Comparison of ENCODE assay signal across 11 cellular contexts in genomic region chr19:47510516-47511127, GRCh38. TPM values are rescaled to one million over a fixed set of nuclear protein-coding genes. Genes with fewer than 3 reads are reported as not detected.
DNase-seq lines count a peak whose midpoint lies in the region; ATAC-seq, FAIRE-seq and TF ChIP-seq lines count a peak whose summit lies in the region.
"Had no signal": no experiment of that assay in that cellular context is flagged by ENCODE, and none has a peak within 500 bp of the region (broad histone marks: within the 10 kb centered on the region; RNA-seq: fewer than 3 reads in every experiment).

No MANE protein-coding gene starts in this region.

- peak overlapping the region; percentile 12 to 17 (median 16) for H3K4me3 ChIP-seq in liver (ENCODE audit: low read depth in 1 of 3, low read length in 3 of 3)
- no peak overlapping the region for H3K4me3 ChIP-seq in HepG2 (replicated peaks in 1 of 3; ENCODE audit: insufficient read depth in 1 of 3, low read depth in 2 of 3, low read length in 3 of 3)
- H3K4me3 ChIP-seq in dorsolateral prefrontal cortex = peak overlapping the region in 39 of 59 donors; percentile 6 to 100 (median 76)
- peak overlapping the region in 2 of 4 donors; percentile 3 to 15 for H3K4me3 ChIP-seq in pancreas
- H3K4me3 ChIP-seq: K562 had no signal

- H3K27ac ChIP-seq in liver (ENCODE audit: low read depth in 1 of 2, low read length in 2 of 2) = peak overlapping the region; percentile 85 to 87
- H3K27ac ChIP-seq in HepG2 (ENCODE audit: extremely low read length, insufficient read depth, low read length) = no peak overlapping the region
- peak overlapping the region in 57 of 59 donors; percentile 12 to 99 (median 79) for H3K27ac ChIP-seq in dorsolateral prefrontal cortex
- peak overlapping the region; percentile 22 to 95 (median 81) for H3K27ac ChIP-seq in pancreas
- no peak overlapping the region for H3K27ac ChIP-seq in substantia nigra (ENCODE audit: low read depth, low read length, poor library complexity, severe bottlenecking)

- WGBS in liver = 68% methylated on average over 12 of the region's 12 CpGs
- 93% methylated on average over 10 of the region's 12 CpGs for WGBS in HepG2 (ENCODE audit: low lambda C conversion rate)
- WGBS in pancreas, 2 donors = 50 to 58% methylated on average over 12 of the region's 12 CpGs

- H3K36me3 ChIP-seq in liver (ENCODE audit: control insufficient read depth in 4 of 4, insufficient read depth in 3 of 4, low read depth in 1 of 4, low read length in 3 of 4) (peaks cover 0 to 3% (median under 1%) of the 10 kb centered on the region in 4 donors), HepG2 (replicated peaks in 1 of 2; ENCODE audit: control insufficient read depth in 1 of 2, insufficient read depth in 2 of 2, low read length in 2 of 2) (peaks cover 3 to 4% of the 10 kb centered on the region in 2 experiments; a peak in 2 of 5 replicates), pancreas (no peaks in the 10 kb centered on the region)

- TF ChIP-seq EP300 in HepG2 (IDR thresholded peaks at IDR 0.05; ENCODE audit: low read depth in 2 of 2, low read length in 2 of 2) (no peak), HepG2 (CRISPR knock-in tag; IDR thresholded peaks at IDR 0.05; ENCODE audit: borderline replicate concordance) (no peak)

- H3K4me2 ChIP-seq in HepG2 (ENCODE audit: low read depth, low read length) = no peak overlapping the region

- in situ Hi-C loops in HepG2 (cut with HindIII; ENCODE audit: extremely low pct_ligation_motif_present, low pct_unique_long_range_greater_than_20kb) = no loop called here

- CTCF ChIA-PET in HepG2 (lab: Yijun Ruan, JAX; ENCODE audit: low intra/inter-chr PET ratio, low total read pairs) = no interaction called here

- H3K9me3 ChIP-seq in liver (ENCODE audit: control insufficient read depth in 4 of 4, low read length in 3 of 4) = no peaks in the 10 kb centered on the region
- H3K9me3 ChIP-seq in HepG2 (ENCODE audit: low read length) = no peaks in the 10 kb centered on the region
- no peaks in the 10 kb centered on the region for H3K9me3 ChIP-seq in pancreas

- H3K9ac ChIP-seq in liver (ENCODE audit: low read depth in 1 of 2, low read length in 2 of 2) (no peak overlapping the region), HepG2 (ENCODE audit: insufficient read depth, low read depth, low read length) (no peak overlapping the region)

- TF ChIP-seq RAD21 in liver (IDR thresholded peaks at IDR 0.05) (no peak), HepG2 (CRISPR knock-in tag; IDR thresholded peaks at IDR 0.05) (no peak)

- FAIRE-seq in HepG2 (lab: Jason Lieb, UNC) (no peak), pancreas (lab: Jason Lieb, UNC) (no peak)
- FAIRE-seq: colon, K562 had no signal

- no peak for ATAC-seq in HepG2
- no peak for ATAC-seq in pancreas
- ATAC-seq: K562 had no signal

- intact Hi-C loops in HepG2 (cut with micrococcal nuclease; ENCODE audit: unreplicated experiment) = no loop called here
- intact Hi-C loops in dorsolateral prefrontal cortex (cut with DNase I) = loop anchor here in 1 of 2 donors (10.0 kb wide), 1 partner anchor 236 kb away; the partner anchor contains the start of gene INAFM1
- intact Hi-C loops in pancreas (cut with DNase I) = loop anchor here in 1 of 3 donors (10.0 kb wide), 1 partner anchor 76 kb away; no protein-coding TSS in a partner anchor

- H3K27me3 ChIP-seq in liver (ENCODE audit: control insufficient read depth in 4 of 4, insufficient read depth in 4 of 4, low read length in 3 of 4) (no peaks in the 10 kb centered on the region), HepG2 (ENCODE audit: control insufficient read depth in 1 of 2, insufficient read depth in 2 of 2, low read length in 2 of 2) (no peaks in the 10 kb centered on the region; a peak in 1 of 5 replicates), dorsolateral prefrontal cortex (no peaks in the 10 kb centered on the region), pancreas (no peaks in the 10 kb centered on the region)

- H2AFZ ChIP-seq in HepG2 (ENCODE audit: low read length) = no peak overlapping the region

- H3K4me1 ChIP-seq in liver (ENCODE audit: control insufficient read depth in 4 of 4, insufficient read depth in 4 of 4, low read length in 3 of 4) = peaks cover 25 to 79% (median 67%) of the 10 kb centered on the region in 4 donors
- H3K4me1 ChIP-seq in HepG2 (ENCODE audit: insufficient read depth, low read length) = peaks cover 23% of the 10 kb centered on the region
- peaks cover 54 to 68% (median 56%) of the 10 kb centered on the region in 3 donors for H3K4me1 ChIP-seq in pancreas

- no peak for TF ChIP-seq POLR2A in HepG2 (IDR thresholded peaks at IDR 0.05; ENCODE audit: insufficient read depth in 1 of 2, low read depth in 2 of 2, low read length in 2 of 2)

- no peak for DNase-seq in HepG2 (ENCODE audit: low spot score)
- peak in 3 of 10 donors; percentile 19 to 49 (median 47) for DNase-seq in dorsolateral prefrontal cortex
- DNase-seq in pancreas = peak in 1 of 6 donors; percentile 44
- DNase-seq in T-helper 9 cell = no peak
- DNase-seq in substantia nigra (lab: John Stamatoyannopoulos, UW) = no peak
- DNase-seq in amniotic stem cell (lab: John Stamatoyannopoulos, UW) = no peak
- DNase-seq in stimulated activated naive CD4-positive, alpha-beta T cell treated with Interleukin-2 at 50 U/mL for 16 hours (lab: John Stamatoyannopoulos, UW) = no peak
- DNase-seq: NCI-H2081 treated with DMSO at 0.1 percent for 48 hours had no signal

- BruUV-seq in HepG2 (replicated peaks; lab: Mats Ljungman, UMichigan) = no TSS peak

- H4K20me1 ChIP-seq in HepG2 (ENCODE audit: insufficient read depth, low read length) = no peaks in the 10 kb centered on the region

- peaks cover 64% of the 10 kb centered on the region for H3K79me2 ChIP-seq in HepG2 (ENCODE audit: insufficient read depth, low read length)

- POLR2A ChIA-PET in HepG2 (lab: Yijun Ruan, JAX) = interaction anchor here (1.2 kb wide), 1 partner anchor 27 kb away, joined by 3 read pairs; the partner anchor contains the start of gene KPTN

- TF ChIP-seq CTCF in liver (IDR thresholded peaks at IDR 0.05; ENCODE audit: low read depth, low read length, missing input control) (no peak), HepG2 (CRISPR knock-in tag; IDR thresholded peaks at IDR 0.05) (no peak), dorsolateral prefrontal cortex (IDR thresholded peaks at IDR 0.05 in 54 of 56, conservative IDR thresholded peaks at IDR 0.05 in 2 of 56; ENCODE audit: low read depth in 1 of 56, partially characterized antibody in 56 of 56) (peak in 13 of 56 donors; percentile 6 to 29 (median 20)), pancreas (IDR thresholded peaks at IDR 0.05) (no peak)

RNA-seq across cellular contexts. Expression of gene NAPA, which starts 4.2 kb away (rescaled TPM):
- total RNA-seq in liver (100 to 1,000 TPM in 1 of 2 donors, 10 to 100 TPM in 1; 73.4 to 116 TPM), HepG2 (2016; rRNA removed; fragmentation: Illumina TruSeq; extraction: Trizol) (32.6 and 36.5 TPM in 2 replicates), dorsolateral prefrontal cortex (100 to 1,000 TPM; 102 to 294 (median 206) TPM), pancreas (10 to 100 TPM; 47.2 to 63.5 (median 53.2) TPM)
- polyA plus RNA-seq in liver (100 to 1,000 TPM; 125 to 132 TPM), HepG2 (2011; rRNA removed) (65.9 and 74.4 TPM in 2 replicates), pancreas (100 to 1,000 TPM in 1 of 2 donors, 10 to 100 TPM in 1; 77.2 to 121 TPM)
- total RNA-seq in HepG2 (2016; cell fraction: cytosol; rRNA removed; fragmentation: Illumina TruSeq; extraction: Trizol; ENCODE audit: low read depth) = 10.7 and 16.6 TPM in 2 replicates
- 32.5 and 33.2 TPM in 2 replicates for total RNA-seq in HepG2 (2016; cell fraction: insoluble cytoplasmic fraction; rRNA removed; fragmentation: Illumina TruSeq; extraction: Trizol)
- 17.7 and 25.0 TPM in 2 replicates for total RNA-seq in HepG2 (2016; cell fraction: membrane; rRNA removed; fragmentation: Illumina TruSeq; extraction: Trizol)
- total RNA-seq in HepG2 (2016; cell fraction: nucleus; rRNA removed; fragmentation: Illumina TruSeq; extraction: Trizol) = 19.1 and 19.4 TPM in 2 replicates
- 50.7 and 64.2 TPM in 2 replicates for polyA plus RNA-seq in HepG2 (2011; cell fraction: cytosol; rRNA removed)
- 64.5 and 68.0 TPM in 2 replicates for polyA plus RNA-seq in HepG2 (2011; cell fraction: nucleus; rRNA removed)
- polyA plus RNA-seq in HepG2 (2012) = 39.7 and 50.3 TPM in 2 replicates
- polyA plus RNA-seq in HepG2 (2016; cell fraction: cytosol; fragmentation: Illumina TruSeq; extraction: Trizol; ENCODE audit: low read depth) = 18.1 and 25.6 TPM in 2 replicates
- polyA plus RNA-seq in HepG2 (2016; cell fraction: insoluble cytoplasmic fraction; fragmentation: Illumina TruSeq; extraction: Trizol; ENCODE audit: low read depth) = 52.2 and 60.3 TPM in 2 replicates
- 32.1 and 34.6 TPM in 2 replicates for polyA plus RNA-seq in HepG2 (2016; cell fraction: membrane; fragmentation: Illumina TruSeq; extraction: Trizol; ENCODE audit: low read depth)
- 41.7 and 44.1 TPM in 2 replicates for polyA plus RNA-seq in HepG2 (2016; cell fraction: nucleus; fragmentation: Illumina TruSeq; extraction: Trizol; ENCODE audit: insufficient read depth, low read depth)
- polyA minus RNA-seq in HepG2 (2011; rRNA and poly(A)+ RNA removed; ENCODE audit: low replicate concordance) = 73.3 and 108 TPM in 2 replicates
- polyA minus RNA-seq in HepG2 (2011; cell fraction: cytosol; rRNA and poly(A)+ RNA removed) = 36.3 and 43.3 TPM in 2 replicates
- 20.6 and 26.2 TPM in 2 replicates for polyA minus RNA-seq in HepG2 (2011; cell fraction: nucleus; rRNA and poly(A)+ RNA removed)

RNA-seq across cellular contexts. Expression of gene KPTN, which starts 26.6 kb away (rescaled TPM):
- 1 to 10 TPM; 2.3 to 3.6 TPM for total RNA-seq in liver
- 1 to 10 TPM; 4.4 to 6.0 TPM for polyA plus RNA-seq in liver
- 8.4 and 9.1 TPM in 2 replicates for total RNA-seq in HepG2 (2016; rRNA removed; fragmentation: Illumina TruSeq; extraction: Trizol)
- total RNA-seq in HepG2 (2016; cell fraction: cytosol; rRNA removed; fragmentation: Illumina TruSeq; extraction: Trizol; ENCODE audit: low read depth) = 2.8 and 3.3 TPM in 2 replicates
- 8.2 and 10.6 TPM in 2 replicates for total RNA-seq in HepG2 (2016; cell fraction: insoluble cytoplasmic fraction; rRNA removed; fragmentation: Illumina TruSeq; extraction: Trizol)
- total RNA-seq in HepG2 (2016; cell fraction: membrane; rRNA removed; fragmentation: Illumina TruSeq; extraction: Trizol) = 4.2 and 6.5 TPM in 2 replicates
- total RNA-seq in HepG2 (2016; cell fraction: nucleus; rRNA removed; fragmentation: Illumina TruSeq; extraction: Trizol) = 9.8 and 13.4 TPM in 2 replicates
- polyA plus RNA-seq in HepG2 (2011; rRNA removed) = 13.3 and 17.6 TPM in 2 replicates
- polyA plus RNA-seq in HepG2 (2011; cell fraction: cytosol; rRNA removed) = 8.3 and 11.4 TPM in 2 replicates
- 48.6 and 50.4 TPM in 2 replicates for polyA plus RNA-seq in HepG2 (2011; cell fraction: nucleus; rRNA removed)
- 9.8 and 14.4 TPM in 2 replicates for polyA plus RNA-seq in HepG2 (2012)
- polyA plus RNA-seq in HepG2 (2016; cell fraction: cytosol; fragmentation: Illumina TruSeq; extraction: Trizol; ENCODE audit: low read depth) = 4.3 and 5.1 TPM in 2 replicates
- polyA plus RNA-seq in HepG2 (2016; cell fraction: insoluble cytoplasmic fraction; fragmentation: Illumina TruSeq; extraction: Trizol; ENCODE audit: low read depth) = 14.4 and 17.5 TPM in 2 replicates
- 5.2 and 7.2 TPM in 2 replicates for polyA plus RNA-seq in HepG2 (2016; cell fraction: membrane; fragmentation: Illumina TruSeq; extraction: Trizol; ENCODE audit: low read depth)
- polyA plus RNA-seq in HepG2 (2016; cell fraction: nucleus; fragmentation: Illumina TruSeq; extraction: Trizol; ENCODE audit: insufficient read depth, low read depth) = 29.6 and 30.0 TPM in 2 replicates
- 8.3 and 15.8 TPM in 2 replicates for polyA minus RNA-seq in HepG2 (2011; rRNA and poly(A)+ RNA removed; ENCODE audit: low replicate concordance)
- 5.2 TPM in 2 replicates for polyA minus RNA-seq in HepG2 (2011; cell fraction: cytosol; rRNA and poly(A)+ RNA removed)
- 3.2 and 5.5 TPM in 2 replicates for polyA minus RNA-seq in HepG2 (2011; cell fraction: nucleus; rRNA and poly(A)+ RNA removed)
- total RNA-seq in dorsolateral prefrontal cortex = 10 to 100 TPM in 119 of 120 experiments, 1 to 10 TPM in 1; 9.5 to 40.3 (median 18.4) TPM
- 10 to 100 TPM in 1 of 6 donors, 1 to 10 TPM in 5; 3.0 to 10.7 (median 5.1) TPM for total RNA-seq in pancreas
- polyA plus RNA-seq in pancreas = 10 to 100 TPM; 52.5 to 53.3 TPM

RNA-seq across cellular contexts. Expression of gene SLC8A2, which starts 38.9 kb away (rescaled TPM):
- total RNA-seq in liver (under 1 TPM in 1 of 2 donors, not detected in 1; 0.25 TPM), HepG2 (2016; rRNA removed; fragmentation: Illumina TruSeq; extraction: Trizol) (0.02 TPM in 1 of 2 replicates, not detected in the other), dorsolateral prefrontal cortex (100 to 1,000 TPM in 69 of 120 experiments, 10 to 100 TPM in 51; 22.2 to 179 (median 105) TPM), pancreas (1 to 10 TPM; 4.5 to 8.3 (median 6.7) TPM)
- polyA plus RNA-seq in liver (under 1 TPM in 1 of 2 donors, not detected in 1; 0.01 TPM), HepG2 (2011; rRNA removed) (0.09 TPM in 1 of 2 replicates, not detected in the other), pancreas (1 to 10 TPM; 2.6 to 4.8 TPM)
- total RNA-seq in HepG2 (2016; cell fraction: cytosol; rRNA removed; fragmentation: Illumina TruSeq; extraction: Trizol; ENCODE audit: low read depth) = not detected in 2 replicates
- not detected in 2 replicates for total RNA-seq in HepG2 (2016; cell fraction: insoluble cytoplasmic fraction; rRNA removed; fragmentation: Illumina TruSeq; extraction: Trizol)
- not detected in 2 replicates for total RNA-seq in HepG2 (2016; cell fraction: membrane; rRNA removed; fragmentation: Illumina TruSeq; extraction: Trizol)
- not detected in 2 replicates for total RNA-seq in HepG2 (2016; cell fraction: nucleus; rRNA removed; fragmentation: Illumina TruSeq; extraction: Trizol)
- 0.09 and 0.12 TPM in 2 replicates for polyA plus RNA-seq in HepG2 (2011; cell fraction: cytosol; rRNA removed)
- polyA plus RNA-seq in HepG2 (2011; cell fraction: nucleus; rRNA removed) = 0.19 and 0.51 TPM in 2 replicates
- 0.07 TPM in 1 of 2 replicates, not detected in the other for polyA plus RNA-seq in HepG2 (2012)
- not detected in 2 replicates for polyA plus RNA-seq in HepG2 (2016; cell fraction: cytosol; fragmentation: Illumina TruSeq; extraction: Trizol; ENCODE audit: low read depth)
- polyA plus RNA-seq in HepG2 (2016; cell fraction: insoluble cytoplasmic fraction; fragmentation: Illumina TruSeq; extraction: Trizol; ENCODE audit: low read depth) = not detected in 2 replicates
- polyA plus RNA-seq in HepG2 (2016; cell fraction: membrane; fragmentation: Illumina TruSeq; extraction: Trizol; ENCODE audit: low read depth) = not detected in 2 replicates
- not detected in 2 replicates for polyA plus RNA-seq in HepG2 (2016; cell fraction: nucleus; fragmentation: Illumina TruSeq; extraction: Trizol; ENCODE audit: insufficient read depth, low read depth)
- 0.78 TPM in 1 of 2 replicates, not detected in the other for polyA minus RNA-seq in HepG2 (2011; rRNA and poly(A)+ RNA removed; ENCODE audit: low replicate concordance)
- not detected in 2 replicates for polyA minus RNA-seq in HepG2 (2011; cell fraction: cytosol; rRNA and poly(A)+ RNA removed)
- not detected in 2 replicates for polyA minus RNA-seq in HepG2 (2011; cell fraction: nucleus; rRNA and poly(A)+ RNA removed)

Comparison
In these comparisons a context has a peak if more than half of its experiments do, and no peak if none do; other contexts are left out.
1. H3K27ac ChIP-seq: peak in liver (2 of 2), dorsolateral prefrontal cortex (57 of 59) and pancreas (4 of 4); none in HepG2 (single experiment) and substantia nigra (single experiment).
2. H3K4me3 ChIP-seq: peak in liver (3 of 3) and dorsolateral prefrontal cortex (39 of 59); none in HepG2 (0 of 3).